ENCODE assay signal across 1 cellular context in the genomic region with DNA sequence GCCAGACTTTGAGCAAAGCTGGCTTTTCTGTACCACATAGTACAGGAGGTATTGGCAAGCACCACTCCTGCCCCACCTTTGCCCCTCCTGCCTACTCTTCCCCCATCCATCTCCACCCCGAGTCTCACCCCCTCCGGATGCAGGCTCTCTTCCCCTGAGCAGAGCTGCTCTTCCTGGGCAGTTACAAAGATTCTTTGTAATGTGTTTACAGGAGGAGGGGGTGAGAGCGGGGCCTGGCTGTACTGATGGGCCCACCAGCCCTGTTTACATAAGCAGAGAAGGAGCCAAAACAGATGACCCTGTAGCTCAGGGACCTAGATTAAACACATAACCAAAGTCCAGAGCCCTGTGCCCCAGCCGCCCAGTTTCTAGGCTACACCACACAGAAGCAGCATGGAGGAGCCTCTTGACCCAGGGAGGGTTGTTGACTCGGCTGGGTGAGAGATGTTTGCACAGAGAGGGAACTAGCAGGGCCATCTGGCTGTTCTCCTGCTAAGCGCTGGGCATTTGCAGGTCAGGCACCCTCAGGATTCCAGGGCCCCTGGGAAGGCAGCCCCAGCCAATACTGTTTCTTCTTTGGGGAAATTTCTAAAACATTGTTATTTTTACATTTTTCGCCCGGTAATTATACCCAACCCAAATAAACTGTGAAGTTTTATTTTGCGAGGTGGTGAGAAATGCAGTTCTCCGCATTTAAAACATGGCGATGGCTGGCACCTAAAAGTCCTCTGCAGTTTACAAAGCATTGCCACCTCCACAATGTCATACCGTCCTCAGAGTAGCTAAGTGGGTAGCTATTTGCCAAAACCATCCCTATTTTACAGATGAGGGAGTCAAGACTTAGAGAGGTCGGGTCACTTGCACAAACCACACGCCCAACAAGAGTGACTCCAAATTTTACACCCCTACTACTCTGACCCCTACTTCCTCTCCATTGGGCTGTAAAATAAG.
A peak's percentile ranks its signal among the peaks of the same experiment; 100 is the strongest.
TF ChIP-seq lines count a peak whose summit lies in the region.

No MANE protein-coding gene starts in this region.

TF ChIP-seq in HepG2, 621 proteins besides CTCF, POLR2A, EP300 and RAD21 (continued from another document and continues in another):
- TF ChIP-seq, protein P1, sequence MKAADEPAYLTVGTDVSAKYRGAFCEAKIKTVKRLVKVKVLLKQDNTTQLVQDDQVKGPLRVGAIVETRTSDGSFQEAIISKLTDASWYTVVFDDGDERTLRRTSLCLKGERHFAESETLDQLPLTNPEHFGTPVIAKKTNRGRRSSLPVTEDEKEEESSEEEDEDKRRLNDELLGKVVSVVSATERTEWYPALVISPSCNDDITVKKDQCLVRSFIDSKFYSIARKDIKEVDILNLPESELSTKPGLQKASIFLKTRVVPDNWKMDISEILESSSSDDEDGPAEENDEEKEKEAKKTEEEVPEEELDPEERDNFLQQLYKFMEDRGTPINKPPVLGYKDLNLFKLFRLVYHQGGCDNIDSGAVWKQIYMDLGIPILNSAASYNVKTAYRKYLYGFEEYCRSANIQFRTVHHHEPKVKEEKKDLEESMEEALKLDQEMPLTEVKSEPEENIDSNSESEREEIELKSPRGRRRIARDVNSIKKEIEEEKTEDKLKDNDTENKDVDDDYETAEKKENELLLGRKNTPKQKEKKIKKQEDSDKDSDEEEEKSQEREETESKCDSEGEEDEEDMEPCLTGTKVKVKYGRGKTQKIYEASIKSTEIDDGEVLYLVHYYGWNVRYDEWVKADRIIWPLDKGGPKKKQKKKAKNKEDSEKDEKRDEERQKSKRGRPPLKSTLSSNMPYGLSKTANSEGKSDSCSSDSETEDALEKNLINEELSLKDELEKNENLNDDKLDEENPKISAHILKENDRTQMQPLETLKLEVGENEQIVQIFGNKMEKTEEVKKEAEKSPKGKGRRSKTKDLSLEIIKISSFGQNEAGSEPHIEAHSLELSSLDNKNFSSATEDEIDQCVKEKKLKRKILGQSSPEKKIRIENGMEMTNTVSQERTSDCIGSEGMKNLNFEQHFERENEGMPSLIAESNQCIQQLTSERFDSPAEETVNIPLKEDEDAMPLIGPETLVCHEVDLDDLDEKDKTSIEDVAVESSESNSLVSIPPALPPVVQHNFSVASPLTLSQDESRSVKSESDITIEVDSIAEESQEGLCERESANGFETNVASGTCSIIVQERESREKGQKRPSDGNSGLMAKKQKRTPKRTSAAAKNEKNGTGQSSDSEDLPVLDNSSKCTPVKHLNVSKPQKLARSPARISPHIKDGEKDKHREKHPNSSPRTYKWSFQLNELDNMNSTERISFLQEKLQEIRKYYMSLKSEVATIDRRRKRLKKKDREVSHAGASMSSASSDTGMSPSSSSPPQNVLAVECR (CRISPR knock-in tag; IDR thresholded peaks at IDR 0.05; ENCODE audit: borderline replicate concordance): peak; percentile 71; the same call in 1 of the 2 replicates
- peak; percentile 87 for TF ChIP-seq ZSCAN31 (CRISPR knock-in tag; IDR thresholded peaks at IDR 0.05; ENCODE audit: low read depth)
- no peak; the same call in 1 of the 2 replicates for TF ChIP-seq TAF1 (CRISPR knock-in tag; IDR thresholded peaks at IDR 0.05)
- TF ChIP-seq, protein P2, sequence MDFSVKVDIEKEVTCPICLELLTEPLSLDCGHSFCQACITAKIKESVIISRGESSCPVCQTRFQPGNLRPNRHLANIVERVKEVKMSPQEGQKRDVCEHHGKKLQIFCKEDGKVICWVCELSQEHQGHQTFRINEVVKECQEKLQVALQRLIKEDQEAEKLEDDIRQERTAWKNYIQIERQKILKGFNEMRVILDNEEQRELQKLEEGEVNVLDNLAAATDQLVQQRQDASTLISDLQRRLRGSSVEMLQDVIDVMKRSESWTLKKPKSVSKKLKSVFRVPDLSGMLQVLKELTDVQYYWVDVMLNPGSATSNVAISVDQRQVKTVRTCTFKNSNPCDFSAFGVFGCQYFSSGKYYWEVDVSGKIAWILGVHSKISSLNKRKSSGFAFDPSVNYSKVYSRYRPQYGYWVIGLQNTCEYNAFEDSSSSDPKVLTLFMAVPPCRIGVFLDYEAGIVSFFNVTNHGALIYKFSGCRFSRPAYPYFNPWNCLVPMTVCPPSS (IDR thresholded peaks at IDR 0.05): no peak
- peak; percentile 33; the same call in 1 of the 2 replicates for TF ChIP-seq ZNF605 (CRISPR knock-in tag; IDR thresholded peaks at IDR 0.05)
- no peak for TF ChIP-seq ZNF10 (CRISPR knock-in tag; IDR thresholded peaks at IDR 0.05; ENCODE audit: borderline replicate concordance, low read depth)
- TF ChIP-seq, protein P3, sequence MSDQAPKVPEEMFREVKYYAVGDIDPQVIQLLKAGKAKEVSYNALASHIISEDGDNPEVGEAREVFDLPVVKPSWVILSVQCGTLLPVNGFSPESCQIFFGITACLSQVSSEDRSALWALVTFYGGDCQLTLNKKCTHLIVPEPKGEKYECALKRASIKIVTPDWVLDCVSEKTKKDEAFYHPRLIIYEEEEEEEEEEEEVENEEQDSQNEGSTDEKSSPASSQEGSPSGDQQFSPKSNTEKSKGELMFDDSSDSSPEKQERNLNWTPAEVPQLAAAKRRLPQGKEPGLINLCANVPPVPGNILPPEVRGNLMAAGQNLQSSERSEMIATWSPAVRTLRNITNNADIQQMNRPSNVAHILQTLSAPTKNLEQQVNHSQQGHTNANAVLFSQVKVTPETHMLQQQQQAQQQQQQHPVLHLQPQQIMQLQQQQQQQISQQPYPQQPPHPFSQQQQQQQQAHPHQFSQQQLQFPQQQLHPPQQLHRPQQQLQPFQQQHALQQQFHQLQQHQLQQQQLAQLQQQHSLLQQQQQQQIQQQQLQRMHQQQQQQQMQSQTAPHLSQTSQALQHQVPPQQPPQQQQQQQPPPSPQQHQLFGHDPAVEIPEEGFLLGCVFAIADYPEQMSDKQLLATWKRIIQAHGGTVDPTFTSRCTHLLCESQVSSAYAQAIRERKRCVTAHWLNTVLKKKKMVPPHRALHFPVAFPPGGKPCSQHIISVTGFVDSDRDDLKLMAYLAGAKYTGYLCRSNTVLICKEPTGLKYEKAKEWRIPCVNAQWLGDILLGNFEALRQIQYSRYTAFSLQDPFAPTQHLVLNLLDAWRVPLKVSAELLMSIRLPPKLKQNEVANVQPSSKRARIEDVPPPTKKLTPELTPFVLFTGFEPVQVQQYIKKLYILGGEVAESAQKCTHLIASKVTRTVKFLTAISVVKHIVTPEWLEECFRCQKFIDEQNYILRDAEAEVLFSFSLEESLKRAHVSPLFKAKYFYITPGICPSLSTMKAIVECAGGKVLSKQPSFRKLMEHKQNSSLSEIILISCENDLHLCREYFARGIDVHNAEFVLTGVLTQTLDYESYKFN (CRISPR knock-in tag; conservative IDR thresholded peaks at IDR 0.05): peak; percentile 100
- TF ChIP-seq, protein P4, sequence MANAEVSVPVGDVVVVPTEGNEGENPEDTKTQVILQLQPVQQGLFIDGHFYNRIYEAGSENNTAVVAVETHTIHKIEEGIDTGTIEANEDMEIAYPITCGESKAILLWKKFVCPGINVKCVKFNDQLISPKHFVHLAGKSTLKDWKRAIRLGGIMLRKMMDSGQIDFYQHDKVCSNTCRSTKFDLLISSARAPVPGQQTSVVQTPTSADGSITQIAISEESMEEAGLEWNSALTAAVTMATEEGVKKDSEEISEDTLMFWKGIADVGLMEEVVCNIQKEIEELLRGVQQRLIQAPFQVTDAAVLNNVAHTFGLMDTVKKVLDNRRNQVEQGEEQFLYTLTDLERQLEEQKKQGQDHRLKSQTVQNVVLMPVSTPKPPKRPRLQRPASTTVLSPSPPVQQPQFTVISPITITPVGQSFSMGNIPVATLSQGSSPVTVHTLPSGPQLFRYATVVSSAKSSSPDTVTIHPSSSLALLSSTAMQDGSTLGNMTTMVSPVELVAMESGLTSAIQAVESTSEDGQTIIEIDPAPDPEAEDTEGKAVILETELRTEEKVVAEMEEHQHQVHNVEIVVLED (CRISPR knock-in tag; IDR thresholded peaks at IDR 0.05; ENCODE audit: borderline replicate concordance): peak; percentile 73; the same call in 1 of the 2 replicates
- no peak for TF ChIP-seq ZNF282 (IDR thresholded peaks at IDR 0.05; ENCODE audit: partially characterized antibody)
- TF ChIP-seq PAWR (CRISPR knock-in tag; IDR thresholded peaks at IDR 0.05; ENCODE audit: borderline replicate concordance): no peak
- TF ChIP-seq, protein P5, sequence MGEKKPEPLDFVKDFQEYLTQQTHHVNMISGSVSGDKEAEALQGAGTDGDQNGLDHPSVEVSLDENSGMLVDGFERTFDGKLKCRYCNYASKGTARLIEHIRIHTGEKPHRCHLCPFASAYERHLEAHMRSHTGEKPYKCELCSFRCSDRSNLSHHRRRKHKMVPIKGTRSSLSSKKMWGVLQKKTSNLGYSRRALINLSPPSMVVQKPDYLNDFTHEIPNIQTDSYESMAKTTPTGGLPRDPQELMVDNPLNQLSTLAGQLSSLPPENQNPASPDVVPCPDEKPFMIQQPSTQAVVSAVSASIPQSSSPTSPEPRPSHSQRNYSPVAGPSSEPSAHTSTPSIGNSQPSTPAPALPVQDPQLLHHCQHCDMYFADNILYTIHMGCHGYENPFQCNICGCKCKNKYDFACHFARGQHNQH (CRISPR knock-in tag; IDR thresholded peaks at IDR 0.05): peak; percentile 94
- no peak for TF ChIP-seq KAT7 (CRISPR knock-in tag; IDR thresholded peaks at IDR 0.05; ENCODE audit: borderline replicate concordance)
- no peak; the same call in 1 of the 2 replicates for TF ChIP-seq ZNF335 (CRISPR knock-in tag; IDR thresholded peaks at IDR 0.05)
- TF ChIP-seq, protein P6, sequence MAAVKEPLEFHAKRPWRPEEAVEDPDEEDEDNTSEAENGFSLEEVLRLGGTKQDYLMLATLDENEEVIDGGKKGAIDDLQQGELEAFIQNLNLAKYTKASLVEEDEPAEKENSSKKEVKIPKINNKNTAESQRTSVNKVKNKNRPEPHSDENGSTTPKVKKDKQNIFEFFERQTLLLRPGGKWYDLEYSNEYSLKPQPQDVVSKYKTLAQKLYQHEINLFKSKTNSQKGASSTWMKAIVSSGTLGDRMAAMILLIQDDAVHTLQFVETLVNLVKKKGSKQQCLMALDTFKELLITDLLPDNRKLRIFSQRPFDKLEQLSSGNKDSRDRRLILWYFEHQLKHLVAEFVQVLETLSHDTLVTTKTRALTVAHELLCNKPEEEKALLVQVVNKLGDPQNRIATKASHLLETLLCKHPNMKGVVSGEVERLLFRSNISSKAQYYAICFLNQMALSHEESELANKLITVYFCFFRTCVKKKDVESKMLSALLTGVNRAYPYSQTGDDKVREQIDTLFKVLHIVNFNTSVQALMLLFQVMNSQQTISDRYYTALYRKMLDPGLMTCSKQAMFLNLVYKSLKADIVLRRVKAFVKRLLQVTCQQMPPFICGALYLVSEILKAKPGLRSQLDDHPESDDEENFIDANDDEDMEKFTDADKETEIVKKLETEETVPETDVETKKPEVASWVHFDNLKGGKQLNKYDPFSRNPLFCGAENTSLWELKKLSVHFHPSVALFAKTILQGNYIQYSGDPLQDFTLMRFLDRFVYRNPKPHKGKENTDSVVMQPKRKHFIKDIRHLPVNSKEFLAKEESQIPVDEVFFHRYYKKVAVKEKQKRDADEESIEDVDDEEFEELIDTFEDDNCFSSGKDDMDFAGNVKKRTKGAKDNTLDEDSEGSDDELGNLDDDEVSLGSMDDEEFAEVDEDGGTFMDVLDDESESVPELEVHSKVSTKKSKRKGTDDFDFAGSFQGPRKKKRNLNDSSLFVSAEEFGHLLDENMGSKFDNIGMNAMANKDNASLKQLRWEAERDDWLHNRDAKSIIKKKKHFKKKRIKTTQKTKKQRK (IDR thresholded peaks at IDR 0.05; ENCODE audit: low read length): no peak
- TF ChIP-seq ZNF713 (CRISPR knock-in tag; IDR thresholded peaks at IDR 0.05): no peak
- no peak for TF ChIP-seq SMAD9 (CRISPR knock-in tag; IDR thresholded peaks at IDR 0.05)
- TF ChIP-seq MED13 (CRISPR knock-in tag; IDR thresholded peaks at IDR 0.05): peak; percentile 94
- TF ChIP-seq SCMH1 (CRISPR knock-in tag; IDR thresholded peaks at IDR 0.05; ENCODE audit: borderline replicate concordance): no peak
- TF ChIP-seq, protein P7, sequence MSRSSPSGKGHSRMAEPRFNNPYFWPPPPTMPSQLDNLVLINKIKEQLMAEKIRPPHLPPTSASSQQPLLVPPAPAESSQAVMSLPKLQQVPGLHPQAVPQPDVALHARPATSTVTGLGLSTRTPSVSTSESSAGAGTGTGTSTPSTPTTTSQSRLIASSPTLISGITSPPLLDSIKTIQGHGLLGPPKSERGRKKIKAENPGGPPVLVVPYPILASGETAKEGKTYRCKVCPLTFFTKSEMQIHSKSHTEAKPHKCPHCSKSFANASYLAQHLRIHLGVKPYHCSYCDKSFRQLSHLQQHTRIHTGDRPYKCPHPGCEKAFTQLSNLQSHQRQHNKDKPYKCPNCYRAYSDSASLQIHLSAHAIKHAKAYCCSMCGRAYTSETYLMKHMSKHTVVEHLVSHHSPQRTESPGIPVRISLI (CRISPR knock-in tag; IDR thresholded peaks at IDR 0.05; ENCODE audit: borderline replicate concordance): peak; percentile 92; the same call in 1 of the 2 replicates
- TF ChIP-seq, protein P8, sequence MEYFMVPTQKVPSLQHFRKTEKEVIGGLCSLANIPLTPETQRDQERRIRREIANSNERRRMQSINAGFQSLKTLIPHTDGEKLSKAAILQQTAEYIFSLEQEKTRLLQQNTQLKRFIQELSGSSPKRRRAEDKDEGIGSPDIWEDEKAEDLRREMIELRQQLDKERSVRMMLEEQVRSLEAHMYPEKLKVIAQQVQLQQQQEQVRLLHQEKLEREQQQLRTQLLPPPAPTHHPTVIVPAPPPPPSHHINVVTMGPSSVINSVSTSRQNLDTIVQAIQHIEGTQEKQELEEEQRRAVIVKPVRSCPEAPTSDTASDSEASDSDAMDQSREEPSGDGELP (IDR thresholded peaks at IDR 0.05; ENCODE audit: borderline replicate concordance, low read depth): peak; percentile 95
- peak; percentile 85 for TF ChIP-seq ZNF589 (CRISPR knock-in tag; conservative IDR thresholded peaks at IDR 0.05)
- TF ChIP-seq HNRNPH1 (optimal IDR thresholded peaks at IDR 0.05; ENCODE audit: low read depth, low read length): no peak
- peak; percentile 90 for TF ChIP-seq ZNF724P (CRISPR knock-in tag; IDR thresholded peaks at IDR 0.05; ENCODE audit: borderline replicate concordance)
- no peak for TF ChIP-seq ATRX (CRISPR knock-in tag; IDR thresholded peaks at IDR 0.05; ENCODE audit: borderline replicate concordance)
- no peak for TF ChIP-seq FOXM1 (CRISPR knock-in tag; IDR thresholded peaks at IDR 0.05)
- 0 out of 2 replicates have a peak, but pooled peaks have one; percentile 60 for TF ChIP-seq ZBTB42 (CRISPR knock-in tag; IDR thresholded peaks at IDR 0.05)
- TF ChIP-seq SP2 (CRISPR knock-in tag; IDR thresholded peaks at IDR 0.05): no peak
- no peak for TF ChIP-seq ZNF660 (CRISPR knock-in tag; IDR thresholded peaks at IDR 0.05; ENCODE audit: borderline replicate concordance, low read depth)
- peak; percentile 96 for TF ChIP-seq FOXJ3 (CRISPR knock-in tag; IDR thresholded peaks at IDR 0.05; ENCODE audit: borderline replicate concordance)
- TF ChIP-seq THYN1 (CRISPR knock-in tag; IDR thresholded peaks at IDR 0.05; ENCODE audit: borderline replicate concordance, low read depth): no peak
- TF ChIP-seq ZNF354B (CRISPR knock-in tag; IDR thresholded peaks at IDR 0.05): no peak
- TF ChIP-seq, protein P9, sequence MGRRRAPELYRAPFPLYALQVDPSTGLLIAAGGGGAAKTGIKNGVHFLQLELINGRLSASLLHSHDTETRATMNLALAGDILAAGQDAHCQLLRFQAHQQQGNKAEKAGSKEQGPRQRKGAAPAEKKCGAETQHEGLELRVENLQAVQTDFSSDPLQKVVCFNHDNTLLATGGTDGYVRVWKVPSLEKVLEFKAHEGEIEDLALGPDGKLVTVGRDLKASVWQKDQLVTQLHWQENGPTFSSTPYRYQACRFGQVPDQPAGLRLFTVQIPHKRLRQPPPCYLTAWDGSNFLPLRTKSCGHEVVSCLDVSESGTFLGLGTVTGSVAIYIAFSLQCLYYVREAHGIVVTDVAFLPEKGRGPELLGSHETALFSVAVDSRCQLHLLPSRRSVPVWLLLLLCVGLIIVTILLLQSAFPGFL (CRISPR knock-in tag; IDR thresholded peaks at IDR 0.05): no peak
- peak; percentile 83 for TF ChIP-seq PPARG (CRISPR knock-in tag; conservative IDR thresholded peaks at IDR 0.05)
- no peak; the same call in 1 of the 2 replicates for TF ChIP-seq ARHGAP35 (CRISPR knock-in tag; IDR thresholded peaks at IDR 0.05; ENCODE audit: borderline replicate concordance)
- no peak for TF ChIP-seq GTF2F1 (IDR thresholded peaks at IDR 0.05; ENCODE audit: low read length)
- TF ChIP-seq ARID2 (CRISPR knock-in tag; IDR thresholded peaks at IDR 0.05; ENCODE audit: borderline replicate concordance): no peak; the same call in 1 of the 2 replicates
